ENCODE assay signal across 8 cellular contexts in the genomic region with DNA sequence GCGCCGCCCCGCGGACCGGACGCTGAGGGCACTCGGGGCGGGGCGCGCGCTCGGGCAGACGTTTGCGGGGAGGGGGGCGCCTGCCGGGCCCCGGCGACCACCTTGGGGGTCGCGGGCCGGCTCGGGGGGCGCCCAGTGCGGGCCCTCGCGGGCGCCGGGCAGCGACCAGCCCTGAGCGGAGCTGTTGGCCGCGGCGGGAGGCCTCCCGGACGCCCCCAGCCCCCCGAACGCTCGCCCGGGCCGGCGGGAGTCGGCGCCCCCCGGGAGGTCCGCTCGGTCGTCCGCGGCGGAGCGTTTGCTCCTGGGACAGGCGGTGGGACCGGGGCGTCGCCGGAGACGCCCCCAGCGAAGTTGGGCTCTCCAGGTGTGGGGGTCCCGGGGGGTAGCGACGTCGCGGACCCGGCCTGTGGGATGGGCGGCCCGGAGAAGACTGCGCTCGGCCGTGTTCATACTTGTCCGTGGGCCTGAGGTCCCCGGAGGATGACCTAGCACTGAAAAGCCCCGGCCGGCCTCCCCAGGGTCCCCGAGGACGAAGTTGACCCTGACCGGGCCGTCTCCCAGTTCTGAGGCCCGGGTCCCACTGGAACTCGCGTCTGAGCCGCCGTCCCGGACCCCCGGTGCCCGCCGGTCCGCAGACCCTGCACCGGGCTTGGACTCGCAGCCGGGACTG. TPM values are rescaled to one million over a fixed set of nuclear protein-coding genes. Genes with fewer than 3 reads are reported as not detected.
DNase-seq lines count a peak whose midpoint lies in the region; ATAC-seq and TF ChIP-seq lines count a peak whose summit lies in the region.

No MANE protein-coding gene starts in this region.

- H3K4me1 Mint-ChIP-seq in chondrocyte (ENCODE audit: low read depth): peaks cover 44% of the 10 kb centered on the region

- peak overlapping the region; percentile 90 for H3K4me3 Mint-ChIP-seq in chondrocyte (ENCODE audit: unreplicated experiment)

- H3K9ac ChIP-seq in mucosa of stomach (ENCODE audit: low read length): peak overlapping the region; percentile 74

- no peak for TF ChIP-seq CTCF in AG09309 (IDR thresholded peaks at IDR 0.05; ENCODE audit: control insufficient read depth, insufficient read depth, low read depth, low read length, missing control alignments)
- TF ChIP-seq CTCF in chondrocyte (IDR thresholded peaks at IDR 0.05): no peak

- H3K9me3 Mint-ChIP-seq in chondrocyte (ENCODE audit: low read depth): no peaks in the 10 kb centered on the region

- H3K4me3 ChIP-seq in AG09309 (ENCODE audit: control insufficient read depth, low read depth, low read length) (peak overlapping the region; percentile 91), mucosa of stomach (ENCODE audit: low read length) (peak overlapping the region; percentile 40)

- H3K27ac Mint-ChIP-seq in chondrocyte (ENCODE audit: unreplicated experiment): peak overlapping the region; percentile 94

- no peak for DNase-seq in AG09309 (ENCODE audit: low read depth)
- no peak for DNase-seq in chondrocyte (ENCODE audit: low spot score)
- DNase-seq in RPMI8226: no peak
- no peak for DNase-seq in NCI-H2107 (lab: John Stamatoyannopoulos, UW)
- DNase-seq in T1000 (lab: John Stamatoyannopoulos, UW): no peak

- no peak for TF ChIP-seq EP300 in Ishikawa (IDR thresholded peaks at IDR 0.05; ENCODE audit: borderline replicate concordance)

- H3K27me3 ChIP-seq in mucosa of stomach (ENCODE audit: control insufficient read depth, insufficient read depth, low read length): no peaks in the 10 kb centered on the region

- ATAC-seq in GM18858 (IDR thresholded peaks at IDR 0.05; ENCODE audit: unreplicated experiment): no peak

- no peaks in the 10 kb centered on the region for H3K36me3 Mint-ChIP-seq in chondrocyte (ENCODE audit: low read depth)

- H3K27me3 Mint-ChIP-seq in chondrocyte (ENCODE audit: low read depth): no peaks in the 10 kb centered on the region

- TF ChIP-seq RAD21 in Ishikawa (IDR thresholded peaks at IDR 0.05; ENCODE audit: low read depth): no peak

- H3K4me1 ChIP-seq in mucosa of stomach (ENCODE audit: control insufficient read depth, insufficient read depth, low read length): peaks cover 58% of the 10 kb centered on the region

- no peaks in the 10 kb centered on the region for H3K9me3 ChIP-seq in mucosa of stomach (ENCODE audit: control insufficient read depth, low read length)

- no peaks in the 10 kb centered on the region for H3K36me3 ChIP-seq in mucosa of stomach (ENCODE audit: control insufficient read depth, insufficient read depth, low read length)

TF ChIP-seq in Ishikawa, 13 proteins besides CTCF, POLR2A, EP300 and RAD21:
- TF ChIP-seq ZBTB7A (IDR thresholded peaks at IDR 0.05; ENCODE audit: low read depth) (peak; percentile 88), YY1 (IDR thresholded peaks at IDR 0.05; ENCODE audit: low read depth) (no peak)
TF ChIP-seq in Ishikawa: peak in this region for 1.

RNA-seq across cellular contexts. Expression of a gene that starts 0.6 kb away (rescaled TPM):
- total RNA-seq in chondrocyte: 41.1 to 44.5 TPM (median 42.3 TPM) in 3 replicates

RNA-seq across cellular contexts. Expression of a gene that starts 31.6 kb away (rescaled TPM):
- total RNA-seq in chondrocyte: 4.8 to 9.0 TPM (median 7.6 TPM) in 3 replicates

RNA-seq across cellular contexts. Expression of a gene that starts 32.1 kb away (rescaled TPM):
- 25.9 to 46.0 TPM (median 45.6 TPM) in 3 replicates for total RNA-seq in chondrocyte

RNA-seq across cellular contexts. Expression of a gene that starts 35.4 kb away (rescaled TPM):
- total RNA-seq in chondrocyte: 110 to 125 TPM (median 122 TPM) in 3 replicates

RNA-seq across cellular contexts. Expression of a gene that starts 42.2 kb away (rescaled TPM):
- total RNA-seq in chondrocyte: 64.5 to 75.3 TPM (median 68.3 TPM) in 3 replicates
